ENCODE assay signal across 9 cellular contexts in genomic region chr6:36666726-36667591, GRCh38. TPM values are rescaled to one million over a fixed set of nuclear protein-coding genes. Genes with fewer than 3 reads are reported as not detected.
DNase-seq lines count a peak whose midpoint lies in the region; ATAC-seq, FAIRE-seq and TF ChIP-seq lines count a peak whose summit lies in the region.
"Had no signal": no experiment of that assay in that cellular context is flagged by ENCODE, and none has a peak within 500 bp of the region (broad histone marks: within the 10 kb centered on the region; RNA-seq: fewer than 3 reads in every experiment).

No MANE protein-coding gene starts in this region.

- peaks cover 0 to 6% (median 4%) of the 10 kb centered on the region in 11 experiments; a peak in 3 of 22 replicates for H3K9me3 ChIP-seq in BLaER1 treated with 17β-estradiol and CSF1 and Interleukin-3, amounts not matched to agents 10 nM and 100 nM (replicated peaks in 1 of 11)
- no peaks in the 10 kb centered on the region for H3K9me3 ChIP-seq in suprapubic skin

- peak overlapping the region; percentile 85 to 96 (median 91) for H3K4me2 ChIP-seq in BLaER1 treated with 17β-estradiol and CSF1 and Interleukin-3, amounts not matched to agents 10 nM and 100 nM

- no peaks in the 10 kb centered on the region for H3K27me3 Mint-ChIP-seq in activated CD4-positive, alpha-beta T cell treated with anti-CD3 and anti-CD28 coated beads, Interleukin-2, amount 10 ng/mL, durations not matched to agents 7 days and 5 days

- DNase-seq in NCI-H510A treated with DMSO at 0.1 percent for 48 hours (lab: John Stamatoyannopoulos, UW) (peak; percentile 96), bronchial epithelial cell (ENCODE audit: low read depth) (peak; percentile 99), kidney tubule cell (ENCODE audit: low spot score) (peak; percentile 97), suprapubic skin (ENCODE audit: low spot score in 2 of 2) (peak; percentile 81 to 86)
- DNase-seq in activated CD4-positive, alpha-beta T cell treated with anti-CD3 and anti-CD28 coated beads, Interleukin-2, amount 10 ng/mL, durations not matched to agents 7 days and 5 days: no peak
- DNase-seq: naive B cell had no signal

- no peak for FAIRE-seq in bronchial epithelial cell (lab: Jason Lieb, UNC)

- H3K4me1 ChIP-seq in BLaER1 treated with 17β-estradiol and CSF1 and Interleukin-3, amounts not matched to agents 10 nM and 100 nM: peaks cover 91 to 100% (median 97%) of the 10 kb centered on the region in 10 experiments
- peaks cover 33% of the 10 kb centered on the region for H3K4me1 ChIP-seq in suprapubic skin

- H4K20me1 ChIP-seq in BLaER1 treated with 17β-estradiol and CSF1 and Interleukin-3, amounts not matched to agents 10 nM and 100 nM: no peaks in the 10 kb centered on the region

- no peak for TF ChIP-seq POLR2A in suprapubic skin (IDR thresholded peaks at IDR 0.05)

- H3K27me3 ChIP-seq in BLaER1 treated with 17β-estradiol and CSF1 and Interleukin-3, amounts not matched to agents 10 nM and 100 nM: no peaks in the 10 kb centered on the region
- H3K27me3 ChIP-seq in bronchial epithelial cell (ENCODE audit: control insufficient read depth, insufficient read depth, low read length) (no peaks in the 10 kb centered on the region), suprapubic skin (no peaks in the 10 kb centered on the region)

- CTCF ChIA-PET in activated CD4-positive, alpha-beta T cell treated with anti-CD3 and anti-CD28 coated beads, Interleukin-2, amount 10 ng/mL, durations not matched to agents 7 days and 5 days (lab: Charles Lee): interaction anchor here (0.7 to 1.6 kb wide), 7 partner anchors 10 to 187 kb away, joined by 3 to 6 read pairs (median 3); partner anchors contain the start of gene CDKN1A

- peak overlapping the region; percentile 64 to 81 (median 75); a peak in 21 of 22 replicates for H3K9ac ChIP-seq in BLaER1 treated with 17β-estradiol and CSF1 and Interleukin-3, amounts not matched to agents 10 nM and 100 nM

- no peaks in the 10 kb centered on the region for H3K36me3 Mint-ChIP-seq in activated CD4-positive, alpha-beta T cell treated with anti-CD3 and anti-CD28 coated beads, Interleukin-2, amount 10 ng/mL, durations not matched to agents 7 days and 5 days (ENCODE audit: low read depth)
- H3K36me3 Mint-ChIP-seq: naive B cell had no signal

- no peaks in the 10 kb centered on the region for H3K36me3 ChIP-seq in BLaER1 treated with 17β-estradiol and CSF1 and Interleukin-3, amounts not matched to agents 10 nM and 100 nM
- H3K36me3 ChIP-seq in bronchial epithelial cell (ENCODE audit: control insufficient read depth, insufficient read depth, low read length) (no peaks in the 10 kb centered on the region), suprapubic skin (no peaks in the 10 kb centered on the region)

- no peaks in the 10 kb centered on the region for H3K9me3 Mint-ChIP-seq in activated CD4-positive, alpha-beta T cell treated with anti-CD3 and anti-CD28 coated beads, Interleukin-2, amount 10 ng/mL, durations not matched to agents 7 days and 5 days

- TF ChIP-seq CTCF in bronchial epithelial cell (IDR thresholded peaks at IDR 0.05; ENCODE audit: insufficient read depth, low read length, severe bottlenecking): no peak
- TF ChIP-seq CTCF in suprapubic skin (IDR thresholded peaks at IDR 0.05): no peak

- POLR2A ChIA-PET in activated CD4-positive, alpha-beta T cell treated with anti-CD3 and anti-CD28 coated beads, Interleukin-2, amount 10 ng/mL, durations not matched to agents 7 days and 5 days (lab: Charles Lee): interaction anchor here (0.6 kb wide), 1 partner anchor 21 kb away, joined by 4 read pairs; no protein-coding TSS in a partner anchor

- no peak for TF ChIP-seq EP300 in suprapubic skin (IDR thresholded peaks at IDR 0.05)

- peak overlapping the region; percentile 0 to 54 (median 46); a peak in 17 of 20 replicates for H3K4me3 ChIP-seq in BLaER1 treated with 17β-estradiol and CSF1 and Interleukin-3, amounts not matched to agents 10 nM and 100 nM
- H3K4me3 ChIP-seq in bronchial epithelial cell (ENCODE audit: low read depth, low read length): no peak overlapping the region
- no peak overlapping the region for H3K4me3 ChIP-seq in suprapubic skin

- no peak overlapping the region for H3K4me3 Mint-ChIP-seq in activated CD4-positive, alpha-beta T cell treated with anti-CD3 and anti-CD28 coated beads, Interleukin-2, amount 10 ng/mL, durations not matched to agents 7 days and 5 days

- peak; percentile 69 for ATAC-seq in GM19328 (IDR thresholded peaks at IDR 0.05; ENCODE audit: unreplicated experiment)
- peak; percentile 70 for ATAC-seq in HG03378 (IDR thresholded peaks at IDR 0.05; ENCODE audit: unreplicated experiment)

- H3K27ac ChIP-seq in BLaER1 treated with 17β-estradiol and CSF1 and Interleukin-3, amounts not matched to agents 10 nM and 100 nM: peak overlapping the region; percentile 64 to 91 (median 87); a peak in 21 of 22 replicates
- H3K27ac ChIP-seq in suprapubic skin: no peak overlapping the region

- peaks cover 25% of the 10 kb centered on the region for H3K4me1 Mint-ChIP-seq in activated CD4-positive, alpha-beta T cell treated with anti-CD3 and anti-CD28 coated beads, Interleukin-2, amount 10 ng/mL, durations not matched to agents 7 days and 5 days

- no peak overlapping the region for H3K27ac Mint-ChIP-seq in activated CD4-positive, alpha-beta T cell treated with anti-CD3 and anti-CD28 coated beads, Interleukin-2, amount 10 ng/mL, durations not matched to agents 7 days and 5 days

- 39% methylated on average over 10 of the region's 10 CpGs for WGBS in suprapubic skin

RNA-seq across cellular contexts. Expression of gene CDKN1A, which starts 11.6 kb away (rescaled TPM):
- total RNA-seq in bronchial epithelial cell: 364 and 524 TPM in 2 replicates
- total RNA-seq in suprapubic skin: 100 to 1,000 TPM; 138 to 315 (median 207) TPM
- total RNA-seq in activated CD4-positive, alpha-beta T cell treated with anti-CD3 and anti-CD28 coated beads, Interleukin-2, amount 10 ng/mL, durations not matched to agents 7 days and 5 days: 10 to 100 TPM; 36.7 to 39.5 TPM

RNA-seq across cellular contexts. Expression of gene RAB44, which starts 30.7 kb away (rescaled TPM):
- under 0.01 TPM in 2 replicates for total RNA-seq in bronchial epithelial cell
- 1 to 10 TPM in 1 of 4 donors, under 1 TPM in 2, not detected in 1; 0.16 to 1.1 (median 0.17) TPM for total RNA-seq in suprapubic skin
- under 1 TPM; 0.08 to 0.15 TPM for total RNA-seq in activated CD4-positive, alpha-beta T cell treated with anti-CD3 and anti-CD28 coated beads, Interleukin-2, amount 10 ng/mL, durations not matched to agents 7 days and 5 days

Comparison
In these comparisons a context has a peak if more than half of its experiments do, and no peak if none do; other contexts are left out.
1. H3K4me3 ChIP-seq: peak in BLaER1 treated with 17β-estradiol and CSF1 and Interleukin-3, amounts not matched to agents 10 nM and 100 nM (10 of 10); none in bronchial epithelial cell (single experiment) and suprapubic skin (single experiment).